8 cellular contexts compared by ENCODE assay signal in genomic region chr3:183636221-183637105, GRCh38.
DNase-seq lines count a peak whose midpoint lies in the region; ATAC-seq and TF ChIP-seq lines count a peak whose summit lies in the region.

No MANE protein-coding gene starts in this region.

- H3K79me2 ChIP-seq in OCI-LY3 (ENCODE audit: low read length): peaks cover 11% of the 10 kb centered on the region

- H4K20me1 ChIP-seq in OCI-LY3 (ENCODE audit: insufficient read depth, low read length): no peaks in the 10 kb centered on the region

- H3K9me3 ChIP-seq in OCI-LY3 (ENCODE audit: insufficient read depth, low read length): no peaks in the 10 kb centered on the region

- H3K4me1 ChIP-seq in OCI-LY3 (ENCODE audit: low read length): peaks cover 13% of the 10 kb centered on the region

- H3K27ac ChIP-seq in OCI-LY3 (ENCODE audit: low read length): peak overlapping the region; percentile 60

- DNase-seq in DMS 273 treated with DMSO at 0.1 percent for 48 hours (lab: John Stamatoyannopoulos, UW) (peak; percentile 98), HuH-7.5 (ENCODE audit: low spot score) (peak; percentile 82), activated T-cell treated with anti-CD3 and anti-CD28 coated beads for 24 hours (ENCODE audit: low read depth) (peak; percentile 92), epidermal melanocyte (ENCODE audit: insufficient read length, low spot score) (peak; percentile 25), midbrain (lab: John Stamatoyannopoulos, UW) (peak; percentile 96)
- DNase-seq in stimulated activated CD8-positive, alpha-beta memory T cell treated with anti-CD3 and anti-CD28 coated beads, Interleukin-15, amount 100 ng/mL, for 48 hours (ENCODE audit: low read depth in 2 of 2): peak; percentile 89 to 91

- H3K9ac ChIP-seq in OCI-LY3 (ENCODE audit: low read length): peak overlapping the region; percentile 79

- H3K27me3 ChIP-seq in OCI-LY3 (ENCODE audit: low read depth, low read length): no peaks in the 10 kb centered on the region

- H3K4me3 ChIP-seq in OCI-LY3 (ENCODE audit: low read length): peak overlapping the region; percentile 92

- no peak for TF ChIP-seq CTCF in OCI-LY3 (IDR thresholded peaks at IDR 0.05; ENCODE audit: low read depth, low read length)

- peak overlapping the region; percentile 95 for H3K4me2 ChIP-seq in OCI-LY3 (ENCODE audit: low read length)

- peak overlapping the region; percentile 91 for H2AFZ ChIP-seq in OCI-LY3 (ENCODE audit: low read depth, low read length)

- H3K36me3 ChIP-seq in OCI-LY3 (replicated peaks; ENCODE audit: low read depth, low read length): no peaks in the 10 kb centered on the region

- ATAC-seq in GM21528 (IDR thresholded peaks at IDR 0.05; ENCODE audit: low FRiP score, unreplicated experiment): peak; percentile 90

Comparison
In these comparisons a context has a peak if more than half of its experiments do, and no peak if none do; other contexts are left out.
1. Peak in every context shown above with its lines: DNase-seq, ATAC-seq, H3K4me3 ChIP-seq and H3K27ac ChIP-seq.
2. DNase-seq: peak in every context shown above with its lines; median percentile 98 in DMS 273 treated with DMSO at 0.1 percent for 48 hours; 96 in midbrain; 92 in activated T-cell treated with anti-CD3 and anti-CD28 coated beads for 24 hours; 90 in stimulated activated CD8-positive, alpha-beta memory T cell treated with anti-CD3 and anti-CD28 coated beads, Interleukin-15, amount 100 ng/mL, for 48 hours; 82 in HuH-7.5; 25 in epidermal melanocyte.